In the genomic region with DNA sequence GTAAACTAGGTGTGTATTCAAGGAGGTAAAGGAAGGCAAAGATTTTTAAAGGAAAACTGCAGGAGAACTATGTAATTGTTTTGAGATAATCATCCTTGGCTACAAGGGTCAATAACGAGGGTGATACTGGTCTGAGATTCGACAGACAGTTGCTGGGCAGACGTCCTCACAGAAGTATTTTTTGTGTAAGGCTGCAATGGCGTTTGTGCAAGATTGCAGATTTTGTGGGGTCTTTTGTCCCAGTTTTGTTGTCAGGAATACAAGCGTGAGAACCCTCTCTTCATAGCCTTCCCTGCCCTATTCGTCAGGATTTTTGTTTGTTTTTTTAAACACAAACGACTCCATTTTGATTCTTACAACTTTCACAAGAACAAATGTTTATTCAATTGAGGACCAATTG, we compare ENCODE assay signal across 42 cellular contexts. TPM values are rescaled to one million over a fixed set of nuclear protein-coding genes. Genes with fewer than 3 reads are reported as not detected.
"Had no signal": no experiment of that assay in that cellular context is flagged by ENCODE, and none has a peak within 500 bp of the region (broad histone marks: within the 10 kb centered on the region; RNA-seq: fewer than 3 reads in every experiment).

No MANE protein-coding gene starts in this region.

- H3K36me3 ChIP-seq: adrenal gland, ascending aorta, brain microvascular endothelial cell, breast epithelium, cardiac muscle cell had no signal

- H3K9me3 ChIP-seq: adrenal gland, ascending aorta, body of pancreas had no signal

- H3K4me1 Mint-ChIP-seq: activated naive CD4-positive, alpha-beta T cell treated with anti-CD3 and anti-CD28 coated beads, Interleukin-2, amount 10 ng/mL, durations not matched to agents 7 days and 5 days; activated naive CD4-positive, alpha-beta T cell treated with anti-CD3 and anti-CD28 coated beads, Interleukin-2, amount 50 U/mL, for 24 hours; activated naive CD8-positive, alpha-beta T cell treated with anti-CD3 and anti-CD28 coated beads for 36 hours; activated naive CD8-positive, alpha-beta T cell treated with anti-CD3 and anti-CD28 coated beads, Interleukin-2, amount 10 ng/mL, durations not matched to agents 7 days and 5 days; activated naive CD8-positive, alpha-beta T cell treated with anti-CD3 and anti-CD28 coated beads, Interleukin-2, amount 50 U/mL, for 24 hours; activated T-helper 17 cell treated with anti-CD3 and anti-CD28 coated beads, Interleukin-2, amount 50 U/mL, for 72 hours; brain; central memory CD8-positive, alpha-beta T cell had no signal

- H3K36me3 Mint-ChIP-seq: activated naive CD4-positive, alpha-beta T cell treated with anti-CD3 and anti-CD28 coated beads, Interleukin-2, amount 10 ng/mL, durations not matched to agents 7 days and 5 days; activated naive CD4-positive, alpha-beta T cell treated with anti-CD3 and anti-CD28 coated beads, Interleukin-2, amount 50 U/mL, for 24 hours; activated naive CD4-positive, alpha-beta T cell treated with anti-CD3 and anti-CD28 coated beads, Interleukin-2, amount 50 U/mL, for 72 hours; activated naive CD8-positive, alpha-beta T cell; activated naive CD8-positive, alpha-beta T cell treated with anti-CD3 and anti-CD28 coated beads for 36 hours; activated naive CD8-positive, alpha-beta T cell treated with anti-CD3 and anti-CD28 coated beads, Interleukin-2, amount 10 ng/mL, durations not matched to agents 7 days and 5 days; brain had no signal

- H3K27ac ChIP-seq: adrenal gland, ascending aorta, body of pancreas, brain microvascular endothelial cell, breast epithelium, cardiac muscle cell had no signal

- H3K4me3 Mint-ChIP-seq: activated naive CD4-positive, alpha-beta T cell treated with anti-CD3 and anti-CD28 coated beads for 36 hours; activated naive CD4-positive, alpha-beta T cell treated with anti-CD3 and anti-CD28 coated beads, Interleukin-2, amount 10 ng/mL, durations not matched to agents 7 days and 5 days; activated naive CD4-positive, alpha-beta T cell treated with anti-CD3 and anti-CD28 coated beads, Interleukin-2, amount 50 U/mL, for 24 hours; activated naive CD8-positive, alpha-beta T cell; activated naive CD8-positive, alpha-beta T cell treated with anti-CD3 and anti-CD28 coated beads for 36 hours; activated naive CD8-positive, alpha-beta T cell treated with anti-CD3 and anti-CD28 coated beads, Interleukin-2, amount 10 ng/mL, durations not matched to agents 7 days and 5 days; activated naive CD8-positive, alpha-beta T cell treated with anti-CD3 and anti-CD28 coated beads, Interleukin-2, amount 50 U/mL, for 24 hours; activated T-cell treated with anti-CD3 and anti-CD28 coated beads, Interleukin-2, amount 50 U/mL, for 24 hours; activated T-cell treated with anti-CD3 and anti-CD28 coated beads, Interleukin-2, amount 50 U/mL, for 4 hours; activated T-cell treated with anti-CD3 and anti-CD28 coated beads, Interleukin-2, amount 50 U/mL, for 72 hours; activated T-helper 1 cell treated with anti-CD3 and anti-CD28 coated beads, Interleukin-12 subunit alpha, Interleukin-12 subunit beta, Interleukin-2, Interleukin-4 antibody, amounts not matched to agents 30 ng/mL and 10 ng/mL and 1 ng/mL, durations not matched to agents 14 hours and 24 hours and 36 hours; activated T-helper 17 cell treated with anti-CD3 and anti-CD28 coated beads, Interleukin-2, amount 50 U/mL, for 72 hours; brain; central memory CD8-positive, alpha-beta T cell had no signal

- H3K27me3 Mint-ChIP-seq: activated naive CD4-positive, alpha-beta T cell treated with anti-CD3 and anti-CD28 coated beads, Interleukin-2, amount 10 ng/mL, durations not matched to agents 7 days and 5 days; activated naive CD8-positive, alpha-beta T cell treated with anti-CD3 and anti-CD28 coated beads for 36 hours; activated naive CD8-positive, alpha-beta T cell treated with anti-CD3 and anti-CD28 coated beads, Interleukin-2, amount 10 ng/mL, durations not matched to agents 7 days and 5 days; activated naive CD8-positive, alpha-beta T cell treated with anti-CD3 and anti-CD28 coated beads, Interleukin-2, amount 50 U/mL, for 24 hours had no signal

- H3K4me1 ChIP-seq: adrenal gland, ascending aorta, breast epithelium had no signal

- H3K9me3 Mint-ChIP-seq: activated naive CD4-positive, alpha-beta T cell treated with anti-CD3 and anti-CD28 coated beads, Interleukin-2, amount 50 U/mL, for 72 hours; activated naive CD8-positive, alpha-beta T cell treated with anti-CD3 and anti-CD28 coated beads, Interleukin-2, amount 50 U/mL, for 24 hours; activated T-cell treated with anti-CD3 and anti-CD28 coated beads, Interleukin-2, amount 50 U/mL, for 4 hours; activated T-helper 1 cell treated with anti-CD3 and anti-CD28 coated beads, Interleukin-12 subunit alpha, Interleukin-12 subunit beta, Interleukin-2, Interleukin-4 antibody, amounts not matched to agents 30 ng/mL and 10 ng/mL and 1 ng/mL, durations not matched to agents 14 hours and 24 hours and 36 hours; activated T-helper 17 cell treated with anti-CD3 and anti-CD28 coated beads, Interleukin-2, amount 50 U/mL, for 72 hours; central memory CD8-positive, alpha-beta T cell had no signal

- FAIRE-seq: astrocyte, bronchial epithelial cell had no signal

- DNase-seq: activated effector memory CD4-positive, alpha-beta T cell treated with anti-CD3 and anti-CD28 coated beads, Interleukin-2, amount 50 U/mL, for 16 hours; activated effector memory CD4-positive, alpha-beta T cell treated with Interleukin-2 at 50 U/mL for 16 hours; activated gamma-delta T cell; activated gamma-delta T cell treated with Interleukin-2 at 50 U/mL for 16 hours; activated naive CD4-positive, alpha-beta T cell; activated naive CD4-positive, alpha-beta T cell treated with anti-CD3 and anti-CD28 coated beads for 36 hours; activated naive CD4-positive, alpha-beta T cell treated with anti-CD3 and anti-CD28 coated beads, Interleukin-2, amount 10 ng/mL, durations not matched to agents 7 days and 5 days; activated naive CD4-positive, alpha-beta T cell treated with anti-CD3 and anti-CD28 coated beads, Interleukin-2, amount 50 U/mL, for 16 hours; activated naive CD4-positive, alpha-beta T cell treated with Interleukin-2 at 50 U/mL for 16 hours; activated naive CD8-positive, alpha-beta T cell treated with anti-CD3 and anti-CD28 coated beads for 36 hours; activated naive CD8-positive, alpha-beta T cell treated with anti-CD3 and anti-CD28 coated beads, Interleukin-2, amount 10 ng/mL, durations not matched to agents 7 days and 5 days; activated naive CD8-positive, alpha-beta T cell treated with anti-CD3 and anti-CD28 coated beads, Interleukin-2, amount 50 U/mL, for 24 hours; activated T-cell treated with anti-CD3 and anti-CD28 coated beads, Interleukin-2, amount 50 U/mL, for 24 hours; activated T-cell treated with anti-CD3 and anti-CD28 coated beads, Interleukin-2, amount 50 U/mL, for 4 hours; activated T-cell treated with anti-CD3 and anti-CD28 coated beads, Interleukin-2, amount 50 U/mL, for 48 hours; activated T-cell treated with anti-CD3 and anti-CD28 coated beads, Interleukin-2, amount 50 U/mL, for 72 hours; adrenal gland; amniotic stem cell; amygdala; anterior cingulate cortex; aorta; body of pancreas; brain microvascular endothelial cell; caudate nucleus; central memory CD4-positive, alpha-beta T cell; cerebellar nuclear complex had no signal

- H3K4me3 ChIP-seq: adrenal gland, ascending aorta, body of pancreas, breast epithelium, cardiac muscle cell had no signal

- ATAC-seq: activated naive CD4-positive, alpha-beta T cell treated with anti-CD3 and anti-CD28 coated beads, Interleukin-2, amount 50 U/mL, for 72 hours; activated naive CD8-positive, alpha-beta T cell treated with anti-CD3 and anti-CD28 coated beads, Interleukin-2, amount 50 U/mL, for 24 hours; activated T-cell treated with anti-CD3 and anti-CD28 coated beads, Interleukin-2, amount 50 U/mL, for 4 hours; activated T-cell treated with anti-CD3 and anti-CD28 coated beads, Interleukin-2, amount 50 U/mL, for 72 hours; activated T-helper 17 cell treated with anti-CD3 and anti-CD28 coated beads, Interleukin-2, amount 50 U/mL, for 72 hours; body of pancreas had no signal

- H3K27me3 ChIP-seq: adrenal gland, ascending aorta, body of pancreas, brain microvascular endothelial cell, breast epithelium, cardiac muscle cell had no signal

- H3K27ac Mint-ChIP-seq: activated naive CD4-positive, alpha-beta T cell treated with anti-CD3 and anti-CD28 coated beads for 36 hours; activated naive CD4-positive, alpha-beta T cell treated with anti-CD3 and anti-CD28 coated beads, Interleukin-2, amount 10 ng/mL, durations not matched to agents 7 days and 5 days; activated naive CD4-positive, alpha-beta T cell treated with anti-CD3 and anti-CD28 coated beads, Interleukin-2, amount 50 U/mL, for 24 hours; activated naive CD4-positive, alpha-beta T cell treated with anti-CD3 and anti-CD28 coated beads, Interleukin-2, amount 50 U/mL, for 72 hours; activated naive CD8-positive, alpha-beta T cell; activated naive CD8-positive, alpha-beta T cell treated with anti-CD3 and anti-CD28 coated beads for 36 hours; activated naive CD8-positive, alpha-beta T cell treated with anti-CD3 and anti-CD28 coated beads, Interleukin-2, amount 10 ng/mL, durations not matched to agents 7 days and 5 days; activated naive CD8-positive, alpha-beta T cell treated with anti-CD3 and anti-CD28 coated beads, Interleukin-2, amount 50 U/mL, for 24 hours; activated T-cell treated with anti-CD3 and anti-CD28 coated beads, Interleukin-2, amount 50 U/mL, for 24 hours; activated T-cell treated with anti-CD3 and anti-CD28 coated beads, Interleukin-2, amount 50 U/mL, for 72 hours; activated T-helper 1 cell treated with anti-CD3 and anti-CD28 coated beads, Interleukin-12 subunit alpha, Interleukin-12 subunit beta, Interleukin-2, Interleukin-4 antibody, amounts not matched to agents 30 ng/mL and 10 ng/mL and 1 ng/mL, durations not matched to agents 14 hours and 24 hours and 36 hours; activated T-helper 17 cell treated with anti-CD3 and anti-CD28 coated beads, Interleukin-2, amount 50 U/mL, for 72 hours; activated T-helper 2 cell treated with anti-CD3 and anti-CD28 coated beads, Interferon-gamma antibody, Interleukin-2, Interleukin-4, amounts not matched to agents 10 μg/mL and 5 μg/mL and 100 μg/mL, durations not matched to agents 14 hours and 24 hours and 36 hours; brain had no signal

RNA-seq across cellular contexts. Expression of a gene that starts 57.5 kb away (rescaled TPM):
- total RNA-seq: activated naive CD4-positive, alpha-beta T cell treated with anti-CD3 and anti-CD28 coated beads for 36 hours; activated naive CD4-positive, alpha-beta T cell treated with anti-CD3 and anti-CD28 coated beads, Interleukin-2, amount 50 U/mL, for 72 hours; activated naive CD8-positive, alpha-beta T cell treated with anti-CD3 and anti-CD28 coated beads for 36 hours; activated naive CD8-positive, alpha-beta T cell treated with anti-CD3 and anti-CD28 coated beads, Interleukin-2, amount 10 ng/mL, durations not matched to agents 7 days and 5 days; activated T-cell treated with anti-CD3 and anti-CD28 coated beads, Interleukin-2, amount 50 U/mL, for 4 hours; activated T-cell treated with anti-CD3 and anti-CD28 coated beads, Interleukin-2, amount 50 U/mL, for 72 hours; activated T-helper 1 cell treated with anti-CD3 and anti-CD28 coated beads, Interleukin-12 subunit alpha, Interleukin-12 subunit beta, Interleukin-2, Interleukin-4 antibody, amounts not matched to agents 30 ng/mL and 10 ng/mL and 1 ng/mL, durations not matched to agents 14 hours and 24 hours and 36 hours; activated T-helper 17 cell treated with anti-CD3 and anti-CD28 coated beads, Interleukin-2, amount 50 U/mL, for 72 hours; activated T-helper 2 cell treated with anti-CD3 and anti-CD28 coated beads, Interferon-gamma antibody, Interleukin-2, Interleukin-4, amounts not matched to agents 10 μg/mL and 5 μg/mL and 100 μg/mL, durations not matched to agents 14 hours and 24 hours and 36 hours; adrenal gland; aorta; ascending aorta; astrocyte; body of pancreas; breast epithelium; bronchial epithelial cell; cardiac muscle cell; cardiac septum; chondrocyte had no signal
- polyA plus RNA-seq: adipose tissue, adrenal gland, aorta, cardiac muscle cell had no signal
